ENCODE assay signal across 1 cellular context in the genomic region with DNA sequence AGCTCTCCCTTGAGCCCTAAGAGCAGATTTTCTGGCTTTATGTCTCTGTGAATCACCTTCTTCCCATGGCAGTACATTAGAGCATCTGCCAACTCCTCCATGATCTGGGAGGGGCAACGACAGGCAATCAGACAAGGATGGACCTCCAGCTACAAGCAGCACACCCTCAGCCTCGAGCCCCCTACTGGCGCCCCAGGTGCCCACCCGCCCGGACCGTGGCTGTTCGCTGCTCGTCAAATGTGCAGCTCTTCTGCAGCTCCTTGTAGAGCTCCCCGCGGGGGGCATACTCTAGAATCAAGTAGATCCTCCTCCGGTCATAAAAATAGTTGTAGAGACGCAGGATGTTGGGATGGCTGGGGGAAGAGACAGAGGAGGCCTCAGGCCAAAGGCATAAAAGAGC.
TF ChIP-seq lines count a peak whose summit lies in the region.

No MANE protein-coding gene starts in this region.

TF ChIP-seq in GM23338, 12 proteins besides CTCF, POLR2A, EP300 and RAD21:
- no peak for TF ChIP-seq ZNF331 (CRISPR knock-in tag; IDR thresholded peaks at IDR 0.05; ENCODE audit: low read depth)
